Comparison of ENCODE assay signal across 1 cellular context in genomic region chr9:133262226-133262625, GRCh38.
A peak's percentile ranks its signal among the peaks of the same experiment; 100 is the strongest.
TF ChIP-seq lines count a peak whose summit lies in the region.

No MANE protein-coding gene starts in this region.

TF ChIP-seq in K562, 482 proteins besides CTCF, POLR2A, EP300 and RAD21:
- no peak for TF ChIP-seq KAT2B (IDR thresholded peaks at IDR 0.05; ENCODE audit: low read depth, low read length)
- no peak for TF ChIP-seq ATF2 (CRISPR knock-in tag; IDR thresholded peaks at IDR 0.05)
- 0 out of 2 replicates have a peak, but pooled peaks have one; percentile 28 for TF ChIP-seq POLR2G (IDR thresholded peaks at IDR 0.05; ENCODE audit: low read depth, low read length)
